27 cellular contexts compared by ENCODE assay signal in genomic region chr9:107770716-107771115, GRCh38.
DNase-seq lines count a peak whose midpoint lies in the region; ATAC-seq, FAIRE-seq and TF ChIP-seq lines count a peak whose summit lies in the region.
"Had no signal": no experiment of that assay in that cellular context is flagged by ENCODE, and none has a peak within 500 bp of the region (broad histone marks: within the 10 kb centered on the region; RNA-seq: fewer than 3 reads in every experiment).

No MANE protein-coding gene starts in this region.

- TF ChIP-seq CTCF in fibroblast of villous mesenchyme (IDR thresholded peaks at IDR 0.05; ENCODE audit: insufficient read depth, low read depth, low read length) (no peak), kidney (IDR thresholded peaks at IDR 0.05; ENCODE audit: borderline replicate concordance, extremely low read depth, insufficient read depth) (no peak)

- no peak for ATAC-seq in GM19467 (IDR thresholded peaks at IDR 0.05; ENCODE audit: unreplicated experiment)
- ATAC-seq: GM12878 had no signal

- H3K4me3 ChIP-seq in fibroblast of villous mesenchyme (ENCODE audit: low read depth, low read length), result no peak overlapping the region
- H3K4me3 ChIP-seq in kidney (ENCODE audit: low read length in 2 of 2), result no peak overlapping the region
- H3K4me3 ChIP-seq: BLaER1, GM12878 had no signal

- no peaks in the 10 kb centered on the region for H3K36me3 ChIP-seq in kidney (ENCODE audit: control insufficient read depth in 1 of 2, insufficient read depth in 2 of 2, low read length in 2 of 2)
- H3K36me3 ChIP-seq: BE2C had no signal

- H3K9me3 Mint-ChIP-seq in activated naive CD4-positive, alpha-beta T cell treated with anti-CD3 and anti-CD28 coated beads, Interleukin-2, amount 10 ng/mL, durations not matched to agents 7 days and 5 days, result no peaks in the 10 kb centered on the region

- DNase-seq in NCI-H524 (lab: John Stamatoyannopoulos, UW), result peak; percentile 29 to 70
- peak; percentile 80 for DNase-seq in NCI-H524 treated with DMSO at 0.1 percent for 48 hours (lab: John Stamatoyannopoulos, UW)
- DNase-seq in fibroblast of villous mesenchyme (ENCODE audit: low read depth), result peak; percentile 26
- DNase-seq in kidney, result no peak
- DNase-seq in activated naive CD4-positive, alpha-beta T cell treated with anti-CD3 and anti-CD28 coated beads, Interleukin-2, amount 10 ng/mL, durations not matched to agents 7 days and 5 days, result no peak
- DNase-seq: 8988T; ACHN; BE2C; C1 segment of cervical spinal cord; CD4-positive, alpha-beta memory T cell; CD4-positive, CD25-positive, alpha-beta regulatory T cell; CD8-positive, alpha-beta memory T cell; COR-L47; DMS 273 treated with DMSO at 0.1 percent for 48 hours; DMS153; DMS53; DMS79; DND-41; EL; GDM1 had no signal

- no peaks in the 10 kb centered on the region for H3K4me1 Mint-ChIP-seq in activated naive CD4-positive, alpha-beta T cell treated with anti-CD3 and anti-CD28 coated beads, Interleukin-2, amount 10 ng/mL, durations not matched to agents 7 days and 5 days
- H3K4me1 Mint-ChIP-seq: CD4-positive, alpha-beta memory T cell; CD4-positive, CD25-positive, alpha-beta regulatory T cell; CD8-positive, alpha-beta memory T cell had no signal

- H3K4me1 ChIP-seq in kidney (ENCODE audit: control insufficient read depth in 1 of 2, insufficient read depth in 1 of 2, low read depth in 1 of 2, low read length in 2 of 2), result peaks cover 0 to 2% of the 10 kb centered on the region in 2 donors
- H3K4me1 ChIP-seq: BE2C, BLaER1 had no signal

- H3K27ac Mint-ChIP-seq in activated naive CD4-positive, alpha-beta T cell treated with anti-CD3 and anti-CD28 coated beads, Interleukin-2, amount 10 ng/mL, durations not matched to agents 7 days and 5 days, result no peak overlapping the region
- H3K27ac Mint-ChIP-seq: CD4-positive, alpha-beta memory T cell; CD4-positive, CD25-positive, alpha-beta regulatory T cell; CD8-positive, alpha-beta memory T cell had no signal

- intact Hi-C loops in kidney (cut with DNase I), result no loop called here

- no peak overlapping the region for H3K4me3 Mint-ChIP-seq in activated naive CD4-positive, alpha-beta T cell treated with anti-CD3 and anti-CD28 coated beads, Interleukin-2, amount 10 ng/mL, durations not matched to agents 7 days and 5 days
- H3K4me3 Mint-ChIP-seq: CD14-positive monocyte; CD4-positive, alpha-beta memory T cell; CD4-positive, CD25-positive, alpha-beta regulatory T cell; CD8-positive, alpha-beta memory T cell had no signal

- no peak overlapping the region for H3K9ac ChIP-seq in kidney (ENCODE audit: low read length in 2 of 2)
- H3K9ac ChIP-seq: BLaER1 had no signal

- no peaks in the 10 kb centered on the region for H3K36me3 Mint-ChIP-seq in activated naive CD4-positive, alpha-beta T cell treated with anti-CD3 and anti-CD28 coated beads, Interleukin-2, amount 10 ng/mL, durations not matched to agents 7 days and 5 days
- H3K36me3 Mint-ChIP-seq: CD4-positive, alpha-beta memory T cell; CD4-positive, CD25-positive, alpha-beta regulatory T cell; CD8-positive, alpha-beta memory T cell had no signal

- CTCF ChIA-PET in activated naive CD4-positive, alpha-beta T cell treated with anti-CD3 and anti-CD28 coated beads, Interleukin-2, amount 10 ng/mL, durations not matched to agents 7 days and 5 days (lab: Charles Lee), result no interaction called here

- no peak overlapping the region for H3K27ac ChIP-seq in kidney (ENCODE audit: low read depth in 2 of 2, low read length in 2 of 2)
- H3K27ac ChIP-seq: BLaER1 had no signal

- no peak for FAIRE-seq in kidney (lab: Jason Lieb, UNC)
- FAIRE-seq: A204.1, GM12878, GM12892, GM18507 had no signal

- H3K27me3 Mint-ChIP-seq in activated naive CD4-positive, alpha-beta T cell treated with anti-CD3 and anti-CD28 coated beads, Interleukin-2, amount 10 ng/mL, durations not matched to agents 7 days and 5 days, result no peaks in the 10 kb centered on the region
- H3K27me3 Mint-ChIP-seq: CD4-positive, alpha-beta memory T cell; CD4-positive, CD25-positive, alpha-beta regulatory T cell; CD8-positive, alpha-beta memory T cell had no signal

- no peaks in the 10 kb centered on the region for H3K9me3 ChIP-seq in kidney (ENCODE audit: control insufficient read depth in 1 of 2, low read length in 2 of 2)
- H3K9me3 ChIP-seq: BE2C had no signal

Comparison
In these comparisons a context has a peak if more than half of its experiments do, and no peak if none do; other contexts are left out.
1. DNase-seq: peak in NCI-H524 (2 of 2), NCI-H524 treated with DMSO at 0.1 percent for 48 hours (single experiment) and fibroblast of villous mesenchyme (single experiment); none in kidney (single experiment) and activated naive CD4-positive, alpha-beta T cell treated with anti-CD3 and anti-CD28 coated beads, Interleukin-2, amount 10 ng/mL, durations not matched to agents 7 days and 5 days (single experiment).